Comparison of ENCODE assay signal across 1 cellular context in the genomic region with DNA sequence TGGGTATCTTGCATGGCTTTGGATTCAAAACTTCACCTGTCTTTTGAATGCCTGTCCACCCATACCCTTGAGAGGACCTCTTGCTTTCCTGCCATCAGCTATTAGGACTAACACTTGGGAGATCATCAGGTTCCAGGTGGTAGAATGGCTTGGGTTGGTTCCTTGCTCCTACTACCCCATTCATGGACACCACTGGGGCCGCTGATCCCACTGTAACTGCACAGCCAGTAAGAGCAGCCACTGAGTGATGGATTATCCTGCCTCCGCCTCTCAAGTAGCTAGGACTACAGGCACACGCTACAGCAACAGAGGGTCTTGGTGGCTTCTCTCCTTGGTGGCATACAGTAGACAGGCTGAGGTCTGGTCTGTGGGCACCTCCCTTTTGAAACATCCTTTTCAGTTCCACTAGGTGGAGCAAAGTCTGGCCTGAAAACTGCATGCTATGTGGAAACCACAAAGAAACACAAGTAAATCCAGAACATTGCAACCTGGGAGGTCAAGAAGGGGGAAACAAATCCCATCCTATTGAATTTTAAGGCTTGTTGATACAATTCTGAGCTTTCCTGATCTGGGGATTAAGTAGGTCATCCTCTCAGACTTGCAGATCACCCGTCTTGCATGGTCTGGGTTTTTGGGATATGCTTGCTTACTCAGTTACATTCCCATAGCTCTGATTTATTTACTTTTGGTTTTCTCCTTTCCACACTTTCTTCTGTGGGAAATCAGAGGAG.
TF ChIP-seq lines count a peak whose summit lies in the region.

No MANE protein-coding gene starts in this region.

TF ChIP-seq in GM23338, 12 proteins besides CTCF, POLR2A, EP300 and RAD21 (continued from another document):
- TF ChIP-seq EZH2phosphoT487 (IDR thresholded peaks at IDR 0.05; ENCODE audit: unreplicated experiment) (no peak), ZNF462 (CRISPR knock-in tag; IDR thresholded peaks at IDR 0.05) (no peak), EZH2 (IDR thresholded peaks at IDR 0.05; ENCODE audit: low read depth, unreplicated experiment) (no peak)
